In the genomic region with DNA sequence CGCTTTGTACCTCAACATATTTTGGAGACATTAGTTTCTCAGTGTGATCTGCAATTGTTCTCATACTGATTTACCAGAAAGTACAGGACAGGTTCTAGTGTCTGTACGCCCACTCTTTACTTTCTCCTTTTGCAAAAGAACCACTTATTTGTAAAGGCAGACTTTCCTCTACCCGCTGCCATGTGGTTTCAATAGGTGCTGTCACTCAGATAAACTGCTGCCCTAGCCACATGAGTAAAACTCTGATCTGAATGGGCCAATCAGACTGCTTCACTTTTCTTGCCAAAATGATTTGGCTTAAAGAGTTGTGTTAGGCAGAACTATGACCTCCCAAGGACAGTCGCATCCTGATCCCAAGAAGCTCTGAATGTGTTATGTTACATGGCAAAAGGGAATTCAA, we compare ENCODE assay signal across 29 cellular contexts.
"Had no signal": no experiment of that assay in that cellular context is flagged by ENCODE, and none has a peak within 500 bp of the region (broad histone marks: within the 10 kb centered on the region; RNA-seq: fewer than 3 reads in every experiment).

No MANE protein-coding gene starts in this region.

- H3K27me3 ChIP-seq: stomach, suprapubic skin, testis, thyroid gland, tibial artery, tibial nerve, transverse colon, upper lobe of left lung, upper lobe of right lung, uterus, vagina had no signal

- H3K9me3 Mint-ChIP-seq: stimulated activated effector memory CD8-positive, alpha-beta T cell treated with anti-CD3 and anti-CD28 coated beads, Interleukin-12 subunit alpha, Interleukin-12 subunit beta, amount 100 ng/mL, for 72 hours; stimulated activated naive CD8-positive, alpha-beta T cell treated with anti-CD3 and anti-CD28 coated beads, Interleukin-15, amount 100 ng/mL, for 72 hours; stimulated activated naive CD8-positive, alpha-beta T cell treated with anti-CD3 and anti-CD28 coated beads, Interleukin-15, Interleukin-2, amounts not matched to agents 100 ng/mL and 50 ng/mL, for 24 hours; type B pancreatic cell had no signal

- H3K36me3 ChIP-seq: stomach, suprapubic skin, thoracic aorta, thyroid gland, tibial artery, tibial nerve, transverse colon, upper lobe of left lung, upper lobe of right lung, uterus, vagina had no signal

- ATAC-seq: stimulated activated effector memory CD8-positive, alpha-beta T cell treated with anti-CD3 and anti-CD28 coated beads, Interleukin-12 subunit alpha, Interleukin-12 subunit beta, amount 100 ng/mL, for 72 hours; stimulated activated memory B cell treated with anti-CD40 and anti-IgM and Interleukin-4, amounts not matched to agents 10 μg/mL and 1 μg/mL and 100 μg/mL, for 72 hours; stimulated activated naive B cell treated with anti-CD40 and anti-IgM and Interleukin-4, amounts not matched to agents 10 μg/mL and 1 μg/mL and 100 μg/mL, for 72 hours; stimulated activated naive CD8-positive, alpha-beta T cell treated with anti-CD3 and anti-CD28 coated beads, Interleukin-15, amount 100 ng/mL, for 72 hours; stimulated activated naive CD8-positive, alpha-beta T cell treated with anti-CD3 and anti-CD28 coated beads, Interleukin-15, Interleukin-2, amounts not matched to agents 100 U/mL and 50 U/mL, for 24 hours; upper lobe of right lung had no signal

- H3K4me3 Mint-ChIP-seq: stimulated activated effector memory CD8-positive, alpha-beta T cell treated with anti-CD3 and anti-CD28 coated beads, Interleukin-12 subunit alpha, Interleukin-12 subunit beta, amount 100 ng/mL, for 72 hours; stimulated activated memory B cell treated with anti-CD40 and anti-IgM and Interleukin-4, amounts not matched to agents 10 μg/mL and 1 μg/mL and 100 μg/mL, for 72 hours; stimulated activated naive B cell treated with anti-CD40 and anti-IgM and Interleukin-4, amounts not matched to agents 10 μg/mL and 1 μg/mL and 100 μg/mL, for 72 hours; stimulated activated naive CD8-positive, alpha-beta T cell treated with anti-CD3 and anti-CD28 coated beads, Interleukin-15, amount 100 ng/mL, for 72 hours; stimulated activated naive CD8-positive, alpha-beta T cell treated with anti-CD3 and anti-CD28 coated beads, Interleukin-15, Interleukin-2, amounts not matched to agents 100 ng/mL and 50 ng/mL, for 24 hours; type B pancreatic cell had no signal

- FAIRE-seq: urothelium cell line had no signal

- H3K4me1 ChIP-seq: stomach, suprapubic skin, testis, thyroid gland, tibial artery, tibial nerve, transverse colon, upper lobe of left lung, upper lobe of right lung, uterus, vagina had no signal

- H3K9me3 ChIP-seq: stomach, suprapubic skin, testis, thoracic aorta, thyroid gland, tibial artery, tibial nerve, transverse colon, upper lobe of left lung, upper lobe of right lung, uterus, vagina had no signal

- H3K4me1 Mint-ChIP-seq: stimulated activated effector memory CD8-positive, alpha-beta T cell treated with anti-CD3 and anti-CD28 coated beads, Interleukin-12 subunit alpha, Interleukin-12 subunit beta, amount 100 ng/mL, for 72 hours; stimulated activated memory B cell treated with anti-CD40 and anti-IgM and Interleukin-4, amounts not matched to agents 10 μg/mL and 1 μg/mL and 100 μg/mL, for 72 hours; stimulated activated naive B cell treated with anti-CD40 and anti-IgM and Interleukin-4, amounts not matched to agents 10 μg/mL and 1 μg/mL and 100 μg/mL, for 72 hours; stimulated activated naive CD8-positive, alpha-beta T cell treated with anti-CD3 and anti-CD28 coated beads, Interleukin-15, amount 100 ng/mL, for 72 hours had no signal

- DNase-seq: stimulated activated CD4-positive, alpha-beta T cell treated with anti-CD3 and anti-CD28 coated beads, Interleukin-2, amount 100 ng/mL, for 48 hours; stimulated activated CD4-positive, alpha-beta T cell treated with anti-CD3 and anti-CD28 coated beads, Interleukin-4, amount 100 ng/mL, for 1 hour; stimulated activated CD4-positive, alpha-beta T cell treated with anti-CD3 and anti-CD28 coated beads, Interleukin-4, amount 100 ng/mL, for 24 hours; stimulated activated CD4-positive, alpha-beta T cell treated with anti-CD3 and anti-CD28 coated beads, Interleukin-4, amount 100 ng/mL, for 4 hours; stimulated activated CD8-positive, alpha-beta memory T cell treated with anti-CD3 and anti-CD28 coated beads, Interleukin-4, amount 100 ng/mL, for 48 hours; stimulated activated naive B cell treated with anti-CD40 and anti-IgM and Interleukin-4, amounts not matched to agents 10 μg/mL and 1 μg/mL and 100 μg/mL, for 72 hours; stimulated activated naive CD4-positive, alpha-beta T cell; stimulated activated naive CD4-positive, alpha-beta T cell treated with Interleukin-2 at 50 U/mL for 16 hours; stimulated activated naive CD8-positive, alpha-beta T cell treated with anti-CD3 and anti-CD28 coated beads, Interleukin-15, amount 100 ng/mL, for 72 hours; stimulated activated naive CD8-positive, alpha-beta T cell treated with anti-CD3 and anti-CD28 coated beads, Interleukin-15, Interleukin-2, amounts not matched to agents 100 U/mL and 50 U/mL, for 24 hours; stomach; substantia nigra; testis; thyroid gland; tibial artery; transverse colon; trophoblast cell; upper lobe of left lung; upper lobe of right lung; uterus had no signal

- H3K27ac ChIP-seq: stomach, suprapubic skin, testis, thoracic aorta, thyroid gland, tibial artery, tibial nerve, transverse colon, upper lobe of left lung, upper lobe of right lung, uterus, vagina had no signal

- H3K27me3 Mint-ChIP-seq: stimulated activated memory B cell treated with anti-CD40 and anti-IgM and Interleukin-4, amounts not matched to agents 10 μg/mL and 1 μg/mL and 100 μg/mL, for 72 hours; stimulated activated naive B cell treated with anti-CD40 and anti-IgM and Interleukin-4, amounts not matched to agents 10 μg/mL and 1 μg/mL and 100 μg/mL, for 72 hours; type B pancreatic cell had no signal

- H3K4me3 ChIP-seq: stomach, suprapubic skin, testis, thoracic aorta, thyroid gland, tibial artery, tibial nerve, transverse colon, upper lobe of left lung, upper lobe of right lung, uterus, vagina had no signal

- H3K27ac Mint-ChIP-seq: stimulated activated effector memory CD8-positive, alpha-beta T cell treated with anti-CD3 and anti-CD28 coated beads, Interleukin-12 subunit alpha, Interleukin-12 subunit beta, amount 100 ng/mL, for 72 hours; stimulated activated memory B cell treated with anti-CD40 and anti-IgM and Interleukin-4, amounts not matched to agents 10 μg/mL and 1 μg/mL and 100 μg/mL, for 72 hours; stimulated activated naive B cell treated with anti-CD40 and anti-IgM and Interleukin-4, amounts not matched to agents 10 μg/mL and 1 μg/mL and 100 μg/mL, for 72 hours; stimulated activated naive CD8-positive, alpha-beta T cell treated with anti-CD3 and anti-CD28 coated beads, Interleukin-15, amount 100 ng/mL, for 72 hours; stimulated activated naive CD8-positive, alpha-beta T cell treated with anti-CD3 and anti-CD28 coated beads, Interleukin-15, Interleukin-2, amounts not matched to agents 100 ng/mL and 50 ng/mL, for 24 hours; type B pancreatic cell had no signal

- H3K36me3 Mint-ChIP-seq: stimulated activated effector memory CD8-positive, alpha-beta T cell treated with anti-CD3 and anti-CD28 coated beads, Interleukin-12 subunit alpha, Interleukin-12 subunit beta, amount 100 ng/mL, for 72 hours; stimulated activated memory B cell treated with anti-CD40 and anti-IgM and Interleukin-4, amounts not matched to agents 10 μg/mL and 1 μg/mL and 100 μg/mL, for 72 hours; stimulated activated naive B cell treated with anti-CD40 and anti-IgM and Interleukin-4, amounts not matched to agents 10 μg/mL and 1 μg/mL and 100 μg/mL, for 72 hours; type B pancreatic cell had no signal
